In genomic region chr7:154195266-154195665, GRCh38 we compare ENCODE assay signal across 1 cellular context.
TF ChIP-seq lines count a peak whose summit lies in the region.

No MANE protein-coding gene starts in this region.

TF ChIP-seq in HEK293, 187 proteins besides CTCF, POLR2A, EP300 and RAD21 (continued from another document):
- no peak for TF ChIP-seq ZNF692 (tag by site-specific recombination; IDR thresholded peaks at IDR 0.05)
